13 cellular contexts compared by ENCODE assay signal in genomic region chr3:167773584-167773983, GRCh38. TPM values are rescaled to one million over a fixed set of nuclear protein-coding genes. Genes with fewer than 3 reads are reported as not detected.
DNase-seq lines count a peak whose midpoint lies in the region; ATAC-seq and TF ChIP-seq lines count a peak whose summit lies in the region.
"Had no signal": no experiment of that assay in that cellular context is flagged by ENCODE, and none has a peak within 500 bp of the region (broad histone marks: within the 10 kb centered on the region; RNA-seq: fewer than 3 reads in every experiment).

No MANE protein-coding gene starts in this region.

- peaks cover 0 to 3% (median 0%) of the 10 kb centered on the region in 4 donors for H3K9me3 ChIP-seq in upper lobe of left lung
- H3K9me3 ChIP-seq: thoracic aorta had no signal

- H3K4me1 ChIP-seq in upper lobe of left lung = no peaks in the 10 kb centered on the region
- H3K4me1 ChIP-seq: sigmoid colon had no signal

- 25 to 47% methylated on average over 1 of the region's 1 CpG for WGBS in upper lobe of left lung, 2 donors

- peak; percentile 73 for ATAC-seq in GM19455 (IDR thresholded peaks at IDR 0.05; ENCODE audit: unreplicated experiment)
- peak; percentile 78 for ATAC-seq in HG02798 (IDR thresholded peaks at IDR 0.05; ENCODE audit: poor library complexity, unreplicated experiment)
- peak; percentile 71 for ATAC-seq in HG03457 (IDR thresholded peaks at IDR 0.05; ENCODE audit: unreplicated experiment)
- ATAC-seq in upper lobe of left lung (ENCODE audit: low FRiP score in 2 of 2) = no peak
- no peak for ATAC-seq in HG02840 (IDR thresholded peaks at IDR 0.05; ENCODE audit: low FRiP score, unreplicated experiment)
- ATAC-seq: activated CD8-positive, alpha-beta T cell treated with anti-CD3 and anti-CD28 coated beads for 36 hours had no signal

- no peak overlapping the region for H3K27ac ChIP-seq in upper lobe of left lung
- H3K27ac ChIP-seq: sigmoid colon, thoracic aorta had no signal

- H3K36me3 ChIP-seq in upper lobe of left lung = no peaks in the 10 kb centered on the region
- H3K36me3 ChIP-seq: sigmoid colon, thoracic aorta had no signal

- TF ChIP-seq EP300 in upper lobe of left lung (IDR thresholded peaks at IDR 0.05) = no peak

- in situ Hi-C loops in GM13977 (cut with MboI; ENCODE audit: low pct_unique_long_range_greater_than_20kb, low sequenced_read_pairs, unreplicated experiment) = no loop called here

- TF ChIP-seq POLR2A in upper lobe of left lung (IDR thresholded peaks at IDR 0.05) = no peak

- DNase-seq in GM13977 (ENCODE audit: low spot score) (peak; percentile 26), NCI-H2029 (lab: John Stamatoyannopoulos, UW) (no peak), NCI-H82 (lab: John Stamatoyannopoulos, UW) (no peak), upper lobe of left lung (no peak)
- DNase-seq: activated CD8-positive, alpha-beta T cell treated with anti-CD3 and anti-CD28 coated beads for 36 hours; DMS79 treated with DMSO at 0.1 percent for 48 hours; NCI-H1436 treated with DMSO at 0.1 percent for 48 hours; sigmoid colon had no signal

- H3K4me3 ChIP-seq in upper lobe of left lung = no peak overlapping the region
- H3K4me3 ChIP-seq: sigmoid colon, thoracic aorta had no signal

- TF ChIP-seq CTCF in GM13977 (IDR thresholded peaks at IDR 0.05; ENCODE audit: extremely low read depth, insufficient read depth, missing control alignments) (no peak), upper lobe of left lung (IDR thresholded peaks at IDR 0.05) (no peak)

- H3K27me3 ChIP-seq in upper lobe of left lung = no peaks in the 10 kb centered on the region
- H3K27me3 ChIP-seq: sigmoid colon had no signal

RNA-seq across cellular contexts. Expression of gene SERPINI1, which starts 38.1 kb away (rescaled TPM):
- 1 to 10 TPM in 5 of 6 donors, under 1 TPM in 1; 0.89 to 7.9 (median 4.5) TPM for total RNA-seq in upper lobe of left lung

RNA-seq across cellular contexts. Expression of gene PDCD10, which starts 38.9 kb away (rescaled TPM):
- 100 to 1,000 TPM in 1 of 6 donors, 10 to 100 TPM in 5; 38.8 to 115 (median 55.9) TPM for total RNA-seq in upper lobe of left lung

Comparison
In these comparisons a context has a peak if more than half of its experiments do, and no peak if none do; other contexts are left out.
1. ATAC-seq: peak in GM19455 (single experiment), HG02798 (single experiment) and HG03457 (single experiment); none in upper lobe of left lung (0 of 2) and HG02840 (single experiment).